Comparison of ENCODE assay signal across 1 cellular context in genomic region chr13:113158946-113159345, GRCh38.
TF ChIP-seq lines count a peak whose summit lies in the region.

No MANE protein-coding gene starts in this region.

TF ChIP-seq in HepG2, 621 proteins besides CTCF, POLR2A, EP300 and RAD21:
- TF ChIP-seq HNRNPK (IDR thresholded peaks at IDR 0.05; ENCODE audit: low read depth, low read length, poor library complexity, severe bottlenecking): peak; percentile 81
- TF ChIP-seq, protein P1, sequence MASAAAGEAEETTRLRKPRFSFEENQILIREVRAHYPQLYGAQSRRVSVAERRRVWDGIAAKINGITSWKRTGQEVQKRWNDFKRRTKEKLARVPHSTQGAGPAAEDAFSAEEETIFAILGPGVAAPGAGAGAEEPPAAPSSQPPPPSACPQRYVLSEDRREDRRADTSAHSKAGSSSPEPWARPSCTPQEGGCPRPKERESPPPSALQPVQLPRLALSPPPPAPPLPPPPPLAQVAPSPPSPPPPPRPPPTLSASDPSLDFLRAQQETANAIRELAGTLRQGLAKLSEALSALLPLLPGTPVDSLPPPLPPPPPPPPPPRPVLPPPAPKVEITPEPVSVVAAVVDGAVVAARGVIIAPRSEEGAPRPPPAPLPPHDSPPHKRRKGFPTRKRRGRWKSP (CRISPR knock-in tag; IDR thresholded peaks at IDR 0.05): no peak
- 0 out of 2 replicates have a peak, but pooled peaks have one; percentile 55 for TF ChIP-seq PCBP1 (IDR thresholded peaks at IDR 0.05; ENCODE audit: borderline replicate concordance, low read depth, low read length)
- TF ChIP-seq ZNF709 (CRISPR knock-in tag; IDR thresholded peaks at IDR 0.05): 0 out of 2 replicates have a peak, but pooled peaks have one; percentile 8
